Comparison of ENCODE assay signal across 9 cellular contexts in the genomic region with DNA sequence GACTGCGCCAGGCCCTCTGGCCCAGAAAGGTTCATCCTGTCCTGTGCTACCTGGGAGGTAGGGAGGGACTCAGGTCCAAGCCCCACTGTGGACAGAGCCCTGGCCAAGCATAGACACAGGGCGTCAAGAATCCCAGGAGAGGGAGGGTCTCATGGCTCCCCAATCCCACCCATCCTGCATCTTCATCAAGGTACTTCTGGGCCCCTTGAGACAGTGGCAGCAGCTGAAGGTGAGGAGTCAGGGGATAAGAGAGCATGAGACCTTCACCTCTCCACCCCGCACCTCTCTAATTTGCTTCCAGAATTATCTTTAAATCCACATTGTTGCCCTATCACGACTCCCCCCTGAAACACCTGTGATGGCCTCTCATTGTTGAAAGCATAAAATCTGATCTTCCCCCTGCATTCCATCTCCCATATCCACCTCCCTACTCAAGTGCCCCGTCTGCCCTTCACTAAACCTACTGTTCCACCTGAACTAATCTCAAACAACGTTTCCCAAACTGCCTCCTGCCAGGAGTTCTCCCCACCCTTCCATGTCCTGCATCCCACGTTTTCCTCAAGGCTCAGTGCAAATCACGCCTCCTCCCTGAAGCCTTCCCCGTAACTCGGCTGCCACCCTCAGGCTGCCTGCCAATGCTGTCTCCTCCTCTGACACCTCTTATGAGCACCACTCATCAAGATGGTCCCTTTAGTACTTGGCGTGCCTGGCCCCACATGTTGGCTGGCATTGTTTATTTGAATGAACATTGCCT. TPM values are rescaled to one million over a fixed set of nuclear protein-coding genes. Genes with fewer than 3 reads are reported as not detected.
A peak's percentile ranks its signal among the peaks of the same experiment; 100 is the strongest.
DNase-seq lines count a peak whose midpoint lies in the region; ATAC-seq, FAIRE-seq and TF ChIP-seq lines count a peak whose summit lies in the region.
"Had no signal": no experiment of that assay in that cellular context is flagged by ENCODE, and none has a peak within 500 bp of the region (broad histone marks: within the 10 kb centered on the region; RNA-seq: fewer than 3 reads in every experiment).

No MANE protein-coding gene starts in this region.

- H3K79me2 ChIP-seq in keratinocyte (ENCODE audit: control insufficient read depth, insufficient read depth, low read length), result no peaks in the 10 kb centered on the region

- no peak overlapping the region for H3K4me2 ChIP-seq in keratinocyte (ENCODE audit: control insufficient read depth, extremely low read depth, insufficient read depth, low read depth, low read length)

- FAIRE-seq in keratinocyte (lab: Jason Lieb, UNC), result no peak

- dilution Hi-C loops in keratinocyte (cut with MboI; ENCODE audit: extremely low pct_ligation_motif_present, low sequenced_read_pairs), result no loop called here

- no peak overlapping the region for H3K4me3 Mint-ChIP-seq in CD8-positive, alpha-beta memory T cell
- H3K4me3 Mint-ChIP-seq in activated T-helper 17 cell treated with anti-CD3 and anti-CD28 coated beads, Interleukin-2, amount 50 U/mL, for 72 hours, result no peak overlapping the region

- peak; percentile 82 for DNase-seq in A172 (ENCODE audit: low spot score)
- DNase-seq in HT1080 (ENCODE audit: low read depth), result peak; percentile 81
- peak; percentile 80 for DNase-seq in SW480 (ENCODE audit: low spot score)
- DNase-seq in keratinocyte (ENCODE audit: low read depth, low spot score), result no peak
- no peak for DNase-seq in CD8-positive, alpha-beta memory T cell
- no peak for DNase-seq in NCI-H2227 (lab: John Stamatoyannopoulos, UW; ENCODE audit: unreplicated experiment)
- DNase-seq: NCI-H1048 had no signal

- no peaks in the 10 kb centered on the region for H3K9me3 Mint-ChIP-seq in CD8-positive, alpha-beta memory T cell
- no peaks in the 10 kb centered on the region for H3K9me3 Mint-ChIP-seq in activated T-helper 17 cell treated with anti-CD3 and anti-CD28 coated beads, Interleukin-2, amount 50 U/mL, for 72 hours

- peaks cover 35 to 55% of the 10 kb centered on the region in 2 donors for H3K27me3 Mint-ChIP-seq in CD8-positive, alpha-beta memory T cell
- H3K27me3 Mint-ChIP-seq in activated T-helper 17 cell treated with anti-CD3 and anti-CD28 coated beads, Interleukin-2, amount 50 U/mL, for 72 hours, result peaks cover 36% of the 10 kb centered on the region

- H3K4me1 ChIP-seq in keratinocyte (ENCODE audit: control insufficient read depth, extremely low read depth, insufficient read depth, low read length), result peaks cover 12% of the 10 kb centered on the region
- H3K4me1 ChIP-seq in CD8-positive, alpha-beta memory T cell (ENCODE audit: insufficient read depth, low read length), result no peaks in the 10 kb centered on the region

- CTCF ChIA-PET in CD8-positive, alpha-beta memory T cell (lab: Charles Lee), result no interaction called here

- H3K27ac Mint-ChIP-seq in CD8-positive, alpha-beta memory T cell, result peak overlapping the region in 1 of 8 donors; percentile 71
- H3K27ac Mint-ChIP-seq in activated T-helper 17 cell treated with anti-CD3 and anti-CD28 coated beads, Interleukin-2, amount 50 U/mL, for 72 hours, result no peak overlapping the region

- no peaks in the 10 kb centered on the region for H4K20me1 ChIP-seq in keratinocyte (ENCODE audit: control insufficient read depth, extremely low read depth, insufficient read depth, low read length)

- no peak overlapping the region for H3K27ac ChIP-seq in keratinocyte (ENCODE audit: control insufficient read depth, insufficient read depth, low read length)
- no peak overlapping the region for H3K27ac ChIP-seq in CD8-positive, alpha-beta memory T cell (ENCODE audit: low read depth, low read length)

- H3K9ac ChIP-seq in keratinocyte (ENCODE audit: control insufficient read depth, extremely low read depth, insufficient read depth, low read length), result no peak overlapping the region

- no peak overlapping the region for H2AFZ ChIP-seq in keratinocyte (ENCODE audit: control insufficient read depth, low read length)

- H3K27me3 ChIP-seq in keratinocyte (ENCODE audit: control insufficient read depth, extremely low read depth, insufficient read depth, low read length), result peaks cover 8% of the 10 kb centered on the region
- H3K27me3 ChIP-seq in CD8-positive, alpha-beta memory T cell (ENCODE audit: insufficient read depth, low read length, poor library complexity, severe bottlenecking), result no peaks in the 10 kb centered on the region

- H3K36me3 Mint-ChIP-seq in CD8-positive, alpha-beta memory T cell, result no peaks in the 10 kb centered on the region
- H3K36me3 Mint-ChIP-seq in activated T-helper 17 cell treated with anti-CD3 and anti-CD28 coated beads, Interleukin-2, amount 50 U/mL, for 72 hours (ENCODE audit: low read depth), result no peaks in the 10 kb centered on the region

- no peak for ATAC-seq in GM19395 (IDR thresholded peaks at IDR 0.05; ENCODE audit: unreplicated experiment)
- no peak for ATAC-seq in activated T-helper 17 cell treated with anti-CD3 and anti-CD28 coated beads, Interleukin-2, amount 50 U/mL, for 72 hours (replicated peaks)

- peak; percentile 52 to 95 (median 54) for TF ChIP-seq CTCF in keratinocyte (optimal IDR thresholded peaks at IDR 0.05 in 1 of 3, IDR thresholded peaks at IDR 0.05 in 1 of 3, conservative IDR thresholded peaks at IDR 0.05 in 1 of 3; ENCODE audit: extremely low read depth in 1 of 3, insufficient read depth in 2 of 3, low read length in 3 of 3)

- H3K9me3 ChIP-seq in keratinocyte (ENCODE audit: control insufficient read depth, low read depth, low read length), result no peaks in the 10 kb centered on the region
- no peaks in the 10 kb centered on the region for H3K9me3 ChIP-seq in CD8-positive, alpha-beta memory T cell (ENCODE audit: low read length)

- H3K4me3 ChIP-seq in keratinocyte (ENCODE audit: control insufficient read depth in 2 of 3, extremely low read depth in 1 of 3, insufficient read depth in 2 of 3, low read depth in 1 of 3, low read length in 3 of 3), result no peak overlapping the region
- H3K4me3 ChIP-seq in CD8-positive, alpha-beta memory T cell (ENCODE audit: low read length), result no peak overlapping the region

- H3K36me3 ChIP-seq in keratinocyte (ENCODE audit: control insufficient read depth in 2 of 2, extremely low read depth in 1 of 2, insufficient read depth in 2 of 2, low read length in 2 of 2), result no peaks in the 10 kb centered on the region
- H3K36me3 ChIP-seq in CD8-positive, alpha-beta memory T cell (ENCODE audit: insufficient read depth, low read length), result no peaks in the 10 kb centered on the region

- POLR2A ChIA-PET in CD8-positive, alpha-beta memory T cell (lab: Charles Lee), result no interaction called here

- no peaks in the 10 kb centered on the region for H3K9me1 ChIP-seq in keratinocyte (ENCODE audit: control insufficient read depth, extremely low read depth, insufficient read depth, low read length)

- peaks cover 0 to 1% (median 0%) of the 10 kb centered on the region in 3 donors for H3K4me1 Mint-ChIP-seq in CD8-positive, alpha-beta memory T cell
- no peaks in the 10 kb centered on the region for H3K4me1 Mint-ChIP-seq in activated T-helper 17 cell treated with anti-CD3 and anti-CD28 coated beads, Interleukin-2, amount 50 U/mL, for 72 hours

RNA-seq across cellular contexts. Expression of a gene that starts 27.1 kb away (rescaled TPM):
- total RNA-seq in A172 (2014; rRNA removed; shearing (Covaris generic)), result 1,324 and 2,186 TPM in 2 replicates
- total RNA-seq in HT1080 (2014; rRNA removed; shearing (Covaris generic)), result 358 and 373 TPM in 2 replicates
- polyA plus RNA-seq in HT1080 (2015; cell fraction: cytosol; rRNA removed), result 264 and 281 TPM in 2 replicates
- polyA plus RNA-seq in HT1080 (2015; cell fraction: nucleus; rRNA removed), result 286 and 299 TPM in 2 replicates
- 75.1 to 423 TPM (median 182 TPM) in 3 replicates for polyA plus RNA-seq in keratinocyte
- 53.0 TPM for polyA plus RNA-seq in keratinocyte (2011; ENCODE audit: low read depth)
- polyA plus RNA-seq in keratinocyte (2011; cell fraction: cytosol; rRNA removed), result 119 and 164 TPM in 2 replicates
- polyA plus RNA-seq in keratinocyte (2011; cell fraction: nucleus; rRNA removed), result 90.3 and 92.6 TPM in 2 replicates
- polyA plus RNA-seq in keratinocyte (2012; ENCODE audit: low replicate concordance), result 75.5 and 388 TPM in 2 replicates
- 62.1 to 507 TPM (median 158 TPM) in 3 replicates for polyA minus RNA-seq in keratinocyte
- 123 TPM for polyA minus RNA-seq in keratinocyte (2011; cell fraction: cytosol; rRNA and poly(A)+ RNA removed)
- polyA minus RNA-seq in keratinocyte (2011; cell fraction: nucleus; rRNA and poly(A)+ RNA removed), result 29.4 and 32.0 TPM in 2 replicates
- 1 to 10 TPM; 3.5 to 3.9 TPM for total RNA-seq in CD8-positive, alpha-beta memory T cell
- polyA plus RNA-seq in CD8-positive, alpha-beta memory T cell, result 4.0 TPM
- total RNA-seq in activated T-helper 17 cell treated with anti-CD3 and anti-CD28 coated beads, Interleukin-2, amount 50 U/mL, for 72 hours, result 1 to 10 TPM; 3.4 to 4.8 TPM

RNA-seq across cellular contexts. Expression of a gene that starts 30.3 kb away (rescaled TPM):
- 290 and 314 TPM in 2 replicates for total RNA-seq in A172 (2014; rRNA removed; shearing (Covaris generic))
- total RNA-seq in HT1080 (2014; rRNA removed; shearing (Covaris generic)), result 563 and 574 TPM in 2 replicates
- polyA plus RNA-seq in HT1080 (2015; cell fraction: cytosol; rRNA removed), result 388 and 515 TPM in 2 replicates
- polyA plus RNA-seq in HT1080 (2015; cell fraction: nucleus; rRNA removed), result 236 and 286 TPM in 2 replicates
- polyA plus RNA-seq in keratinocyte, result 323 to 422 TPM (median 378 TPM) in 3 replicates
- polyA plus RNA-seq in keratinocyte (2011; ENCODE audit: low read depth), result 491 TPM
- 436 and 450 TPM in 2 replicates for polyA plus RNA-seq in keratinocyte (2011; cell fraction: cytosol; rRNA removed)
- polyA plus RNA-seq in keratinocyte (2011; cell fraction: nucleus; rRNA removed), result 235 and 262 TPM in 2 replicates
- 323 and 351 TPM in 2 replicates for polyA plus RNA-seq in keratinocyte (2012; ENCODE audit: low replicate concordance)
- 427 to 700 TPM (median 612 TPM) in 3 replicates for polyA minus RNA-seq in keratinocyte
- polyA minus RNA-seq in keratinocyte (2011; cell fraction: cytosol; rRNA and poly(A)+ RNA removed), result 447 TPM
- polyA minus RNA-seq in keratinocyte (2011; cell fraction: nucleus; rRNA and poly(A)+ RNA removed), result 142 and 249 TPM in 2 replicates
- total RNA-seq in CD8-positive, alpha-beta memory T cell, result 100 to 1,000 TPM; 644 to 660 TPM
- 114 TPM for polyA plus RNA-seq in CD8-positive, alpha-beta memory T cell
- total RNA-seq in activated T-helper 17 cell treated with anti-CD3 and anti-CD28 coated beads, Interleukin-2, amount 50 U/mL, for 72 hours, result 100 to 1,000 TPM; 536 to 964 TPM

Comparison
In these comparisons a context has a peak if more than half of its experiments do, and no peak if none do; other contexts are left out.
1. DNase-seq: peak in A172 (single experiment), HT1080 (single experiment) and SW480 (single experiment); none in keratinocyte (single experiment), CD8-positive, alpha-beta memory T cell (0 of 5) and NCI-H2227 (single experiment).
2. RNA of a gene that starts 27.1 kb away (total RNA-seq): 1,324 to 2,186 TPM in A172 and 358 to 373 TPM in HT1080; 3.4 to 4.8 TPM in activated T-helper 17 cell treated with anti-CD3 and anti-CD28 coated beads, Interleukin-2, amount 50 U/mL, for 72 hours and 3.5 to 3.9 TPM in CD8-positive, alpha-beta memory T cell; every median in the first group is over 10 times any median in the second.